17 cellular contexts compared by ENCODE assay signal in the genomic region with DNA sequence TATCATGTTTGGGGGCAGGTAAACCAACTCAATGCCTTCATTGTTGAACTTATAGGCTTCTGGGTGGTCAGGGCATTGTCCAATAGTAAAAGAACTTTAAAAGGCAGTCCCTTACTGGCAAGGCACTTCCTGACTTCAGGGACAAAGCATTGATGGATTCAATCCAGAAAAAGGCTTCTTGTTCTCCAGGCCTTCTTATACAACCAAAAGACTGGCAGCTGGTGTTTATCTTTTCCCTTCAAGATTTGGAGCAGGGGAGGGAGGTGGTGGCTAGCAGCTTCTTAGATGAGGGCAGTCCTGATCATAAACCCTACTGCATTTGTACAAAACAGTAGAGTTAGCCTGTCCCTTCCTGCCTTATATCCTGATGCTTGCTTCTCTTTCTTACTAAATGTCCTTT. TPM values are rescaled to one million over a fixed set of nuclear protein-coding genes. Genes with fewer than 3 reads are reported as not detected.
DNase-seq lines count a peak whose midpoint lies in the region; ATAC-seq and TF ChIP-seq lines count a peak whose summit lies in the region.
"Had no signal": no experiment of that assay in that cellular context is flagged by ENCODE, and none has a peak within 500 bp of the region (broad histone marks: within the 10 kb centered on the region; RNA-seq: fewer than 3 reads in every experiment).

No MANE protein-coding gene starts in this region.

- no peaks in the 10 kb centered on the region for H3K27me3 ChIP-seq in right lobe of liver

- H3K9me3 ChIP-seq in right lobe of liver = no peaks in the 10 kb centered on the region

- TF ChIP-seq CTCF in fibroblast of the aortic adventitia (IDR thresholded peaks at IDR 0.05; ENCODE audit: insufficient read depth, low read length) = no peak
- no peak for TF ChIP-seq CTCF in right lobe of liver (IDR thresholded peaks at IDR 0.05)

- no peak for TF ChIP-seq POLR2A in right lobe of liver (IDR thresholded peaks at IDR 0.05)

- DNase-seq in DMS 273 (lab: John Stamatoyannopoulos, UW; ENCODE audit: unreplicated experiment) (peak; percentile 90), NCI-H82 (lab: John Stamatoyannopoulos, UW) (peak; percentile 91), fibroblast of the aortic adventitia (ENCODE audit: low read depth) (peak; percentile 46), pons (ENCODE audit: low spot score) (peak; percentile 34), right lobe of liver (no peak), cerebellar cortex (ENCODE audit: low spot score) (no peak), HuH-7 (ENCODE audit: low spot score) (no peak)
- DNase-seq: DMS79; effector CD8-positive, alpha-beta T cell; glutamatergic neuron; left cardiac atrium; NCI-H2227 treated with DMSO at 0.1 percent for 48 hours; RPMI8226; stimulated activated CD4-positive, alpha-beta T cell treated with anti-CD3 and anti-CD28 coated beads, Interleukin-12 subunit alpha, Interleukin-12 subunit beta, amount 100 ng/mL, for 4 hours had no signal

- no peak overlapping the region for H3K27ac ChIP-seq in right lobe of liver
- H3K27ac ChIP-seq: HL-60 had no signal

- peaks cover 0 to 4% (median 0%) of the 10 kb centered on the region in 4 donors for H3K4me1 ChIP-seq in right lobe of liver

- ATAC-seq in right lobe of liver (no peak), HG02885 (IDR thresholded peaks at IDR 0.05; ENCODE audit: poor library complexity, unreplicated experiment) (no peak)
- ATAC-seq: GM12878 had no signal

- H3K4me3 ChIP-seq in fibroblast of the aortic adventitia (ENCODE audit: low read depth, low read length) (no peak overlapping the region), right lobe of liver (no peak overlapping the region)
- H3K4me3 ChIP-seq: GM12878 had no signal

- intact Hi-C loops in right lobe of liver (cut with DNase I) = no loop called here

- no peaks in the 10 kb centered on the region for H3K36me3 ChIP-seq in right lobe of liver

RNA-seq across cellular contexts. Expression of a gene that starts 57.5 kb away (rescaled TPM):
- total RNA-seq in fibroblast of the aortic adventitia (ENCODE audit: low replicate concordance) = 29.8 and 53.3 TPM in 2 replicates
- 10 to 100 TPM; 11.2 to 15.1 (median 13.8) TPM for total RNA-seq in right lobe of liver

Comparison
In these comparisons a context has a peak if more than half of its experiments do, and no peak if none do; other contexts are left out.
1. DNase-seq: peak in DMS 273 (single experiment), NCI-H82 (single experiment), fibroblast of the aortic adventitia (single experiment) and pons (single experiment); none in right lobe of liver (0 of 3), cerebellar cortex (single experiment) and HuH-7 (single experiment).